Comparison of ENCODE assay signal across 21 cellular contexts in genomic region chr2:54396798-54397197, GRCh38. TPM values are rescaled to one million over a fixed set of nuclear protein-coding genes. Genes with fewer than 3 reads are reported as not detected.
DNase-seq lines count a peak whose midpoint lies in the region; ATAC-seq, FAIRE-seq and TF ChIP-seq lines count a peak whose summit lies in the region.
"Had no signal": no experiment of that assay in that cellular context is flagged by ENCODE, and none has a peak within 500 bp of the region (broad histone marks: within the 10 kb centered on the region; RNA-seq: fewer than 3 reads in every experiment).

No MANE protein-coding gene starts in this region.

- no peak for DNase-seq in HepG2 (ENCODE audit: low spot score)
- no peak for DNase-seq in right lobe of liver
- no peak for DNase-seq in IMR-90
- peak; percentile 32 for DNase-seq in osteoblast (ENCODE audit: insufficient read length, low spot score, missing footprints)
- no peak for DNase-seq in SK-N-DZ (ENCODE audit: low spot score)
- no peak for DNase-seq in iPS-NIHi11 (ENCODE audit: low spot score)
- DNase-seq: 8988T; AML-193; Caco-2; Calu3; CD4-positive, alpha-beta T cell; CD8-positive, alpha-beta T cell; DMS79 treated with DMSO at 0.1 percent for 48 hours; GF-D8 had no signal

- no peak overlapping the region for H2BK20ac ChIP-seq in IMR-90 (ENCODE audit: low read depth, low read length)

- H3K4me2 ChIP-seq in HepG2 (ENCODE audit: low read depth, low read length) = no peak overlapping the region
- no peak overlapping the region for H3K4me2 ChIP-seq in IMR-90 (ENCODE audit: low read depth, low read length)
- no peak overlapping the region for H3K4me2 ChIP-seq in osteoblast (ENCODE audit: insufficient read depth, low read length)

- H3K4ac ChIP-seq in IMR-90 (ENCODE audit: low read depth, low read length) = no peak overlapping the region

- no peak for TF ChIP-seq RAD21 in HepG2 (CRISPR knock-in tag; IDR thresholded peaks at IDR 0.05)
- no peak for TF ChIP-seq RAD21 in IMR-90 (IDR thresholded peaks at IDR 0.05; ENCODE audit: low read length)

- CTCF ChIA-PET in HepG2 (lab: Yijun Ruan, JAX; ENCODE audit: low intra/inter-chr PET ratio, low total read pairs) (no interaction called here), IMR-90 (lab: Yijun Ruan, JAX) (no interaction called here)

- H3K36me3 ChIP-seq in HepG2 (replicated peaks in 1 of 2; ENCODE audit: control insufficient read depth in 1 of 2, insufficient read depth in 2 of 2, low read length in 2 of 2) (no peaks in the 10 kb centered on the region), right lobe of liver (no peaks in the 10 kb centered on the region), IMR-90 (ENCODE audit: control insufficient read depth, insufficient read depth, low read length) (no peaks in the 10 kb centered on the region), osteoblast (ENCODE audit: insufficient read depth, low read length) (no peaks in the 10 kb centered on the region)
- H3K36me3 ChIP-seq: BLaER1 treated with 17β-estradiol and CSF1 and Interleukin-3, amounts not matched to agents 10 nM and 100 nM had no signal

- H3K56ac ChIP-seq in IMR-90 (ENCODE audit: extremely low read depth, insufficient read depth, low read length) = no peak overlapping the region

- in situ Hi-C loops in HepG2 (cut with HindIII; ENCODE audit: extremely low pct_ligation_motif_present, low pct_unique_long_range_greater_than_20kb) = no loop called here
- in situ Hi-C loops in IMR-90 (cut with MboI; ENCODE audit: low sequenced_read_pairs) = no loop called here

- no peak overlapping the region for H3K9ac ChIP-seq in HepG2 (ENCODE audit: insufficient read depth, low read depth, low read length)
- no peak overlapping the region for H3K9ac ChIP-seq in IMR-90 (ENCODE audit: low read depth, low read length)
- H3K9ac ChIP-seq: BLaER1 treated with 17β-estradiol and CSF1 and Interleukin-3, amounts not matched to agents 10 nM and 100 nM had no signal

- ATAC-seq in HepG2 (no peak), right lobe of liver (no peak), IMR-90 (ENCODE audit: low read depth) (no peak)
- ATAC-seq: CD8-positive, alpha-beta T cell had no signal

- H3K79me2 ChIP-seq in HepG2 (ENCODE audit: insufficient read depth, low read length) = no peaks in the 10 kb centered on the region
- H3K79me2 ChIP-seq in osteoblast (ENCODE audit: insufficient read depth, low read length) = no peaks in the 10 kb centered on the region

- WGBS in HepG2 (ENCODE audit: low lambda C conversion rate) = 77% methylated on average over 6 of the region's 6 CpGs
- 87% methylated on average over 6 of the region's 6 CpGs for WGBS in right lobe of liver (ENCODE audit: insufficient coverage, low coverage, low lambda C conversion rate, missing lambda C conversion rate)
- WGBS in IMR-90 (ENCODE audit: extremely low coverage in 2 of 2, insufficient read length in 1 of 2), 2 experiments = 100% methylated on average over 1 of the region's 6 CpGs; no CpG with 5 or more reads in 1 of the 2 experiments

- no peaks in the 10 kb centered on the region for H4K20me1 ChIP-seq in HepG2 (ENCODE audit: insufficient read depth, low read length)
- no peaks in the 10 kb centered on the region for H4K20me1 ChIP-seq in IMR-90 (ENCODE audit: insufficient read depth, low read length)
- no peaks in the 10 kb centered on the region for H4K20me1 ChIP-seq in osteoblast (ENCODE audit: insufficient read depth, low read length)

- no peak overlapping the region for H4K91ac ChIP-seq in IMR-90 (ENCODE audit: insufficient read depth, low read depth, low read length)

- TF ChIP-seq CTCF in HepG2 (CRISPR knock-in tag; IDR thresholded peaks at IDR 0.05) (no peak), right lobe of liver (IDR thresholded peaks at IDR 0.05) (no peak), IMR-90 (conservative IDR thresholded peaks at IDR 0.05; ENCODE audit: low read depth, low read length) (no peak), osteoblast (IDR thresholded peaks at IDR 0.05; ENCODE audit: extremely low read depth, low read depth, low read length) (no peak)

- H3K9me1 ChIP-seq in IMR-90 (ENCODE audit: insufficient read depth, low read length) = no peaks in the 10 kb centered on the region

- no peak overlapping the region for H3K23ac ChIP-seq in IMR-90 (ENCODE audit: low read depth, low read length)

- no peak overlapping the region for H2AK5ac ChIP-seq in IMR-90 (ENCODE audit: low read depth, low read length)

- H3K14ac ChIP-seq in IMR-90 (replicated peaks; ENCODE audit: low read depth, low read length) = no peak overlapping the region

- TF ChIP-seq POLR2A in HepG2 (IDR thresholded peaks at IDR 0.05; ENCODE audit: insufficient read depth in 1 of 2, low read depth in 2 of 2, low read length in 2 of 2) = no peak
- TF ChIP-seq POLR2A in right lobe of liver (IDR thresholded peaks at IDR 0.05) = no peak
- TF ChIP-seq POLR2A in IMR-90 (IDR thresholded peaks at IDR 0.05; ENCODE audit: low read depth, low read length) = no peak

- H3K27ac ChIP-seq in HepG2 (ENCODE audit: extremely low read length, insufficient read depth, low read length) (no peak overlapping the region), right lobe of liver (no peak overlapping the region), IMR-90 (ENCODE audit: insufficient read depth, low read length) (no peak overlapping the region), osteoblast (ENCODE audit: low read depth, low read length) (no peak overlapping the region)
- H3K27ac ChIP-seq: BLaER1 treated with 17β-estradiol and CSF1 and Interleukin-3, amounts not matched to agents 10 nM and 100 nM; C4-2B had no signal

- H4K8ac ChIP-seq in IMR-90 (ENCODE audit: low read depth in 2 of 2, low read length in 2 of 2) = no peak overlapping the region

- H2BK120ac ChIP-seq in IMR-90 (ENCODE audit: low read depth, low read length) = no peak overlapping the region

- no peak for FAIRE-seq in HepG2 (lab: Jason Lieb, UNC)
- FAIRE-seq: A204.1, D721Med, G401.6, GM12891, GM19239 had no signal

- no peak overlapping the region for H2BK15ac ChIP-seq in IMR-90 (ENCODE audit: low read depth, low read length)

- peaks cover 14% of the 10 kb centered on the region for H3K4me1 ChIP-seq in HepG2 (ENCODE audit: insufficient read depth, low read length)
- H3K4me1 ChIP-seq in right lobe of liver = no peaks in the 10 kb centered on the region
- peaks cover 2% of the 10 kb centered on the region for H3K4me1 ChIP-seq in IMR-90 (ENCODE audit: control insufficient read depth, insufficient read depth, low read length)
- H3K4me1 ChIP-seq in osteoblast (ENCODE audit: insufficient read depth, low read length) = peaks cover 7% of the 10 kb centered on the region
- H3K4me1 ChIP-seq: Caco-2 had no signal

- no peak overlapping the region for H4K5ac ChIP-seq in IMR-90 (ENCODE audit: low read depth, low read length)

- H3K4me3 ChIP-seq in HepG2 (replicated peaks in 1 of 3; ENCODE audit: insufficient read depth in 1 of 3, low read depth in 2 of 3, low read length in 3 of 3) (no peak overlapping the region), right lobe of liver (no peak overlapping the region), IMR-90 (ENCODE audit: insufficient read depth, low read depth, low read length) (no peak overlapping the region), osteoblast (ENCODE audit: insufficient read depth, low read length) (no peak overlapping the region)
- H3K4me3 ChIP-seq: BLaER1 treated with 17β-estradiol and CSF1 and Interleukin-3, amounts not matched to agents 10 nM and 100 nM had no signal

- H3K9me3 ChIP-seq in HepG2 (ENCODE audit: low read length) (no peaks in the 10 kb centered on the region), right lobe of liver (no peaks in the 10 kb centered on the region), IMR-90 (ENCODE audit: control insufficient read depth, insufficient read depth, low read length) (no peaks in the 10 kb centered on the region), osteoblast (ENCODE audit: low read depth, low read length) (no peaks in the 10 kb centered on the region)
- H3K9me3 ChIP-seq: Caco-2 had no signal

- POLR2A ChIA-PET in HepG2 (lab: Yijun Ruan, JAX) = no interaction called here
- POLR2A ChIA-PET in IMR-90 (lab: Charles Lee; ENCODE audit: unreplicated experiment) = no interaction called here

- BruUV-seq in HepG2 (replicated peaks; lab: Mats Ljungman, UMichigan) = no TSS peak
- BruUV-seq in IMR-90 (replicated peaks; lab: Mats Ljungman, UMichigan) = no TSS peak

- H2BK5ac ChIP-seq in IMR-90 (ENCODE audit: low read depth, low read length, poor library complexity, severe bottlenecking) = no peak overlapping the region

- H3K79me1 ChIP-seq in IMR-90 (ENCODE audit: low read depth in 1 of 2, low read length in 2 of 2) = no peaks in the 10 kb centered on the region

- intact Hi-C loops in HepG2 (cut with micrococcal nuclease; ENCODE audit: unreplicated experiment) (loop anchor here (10.0 kb wide), 1 partner anchor 1172 kb away; no protein-coding TSS in a partner anchor), right lobe of liver (cut with DNase I) (no loop called here), IMR-90 (cut with micrococcal nuclease) (no loop called here)

- H3K27me3 ChIP-seq in HepG2 (ENCODE audit: control insufficient read depth in 1 of 2, insufficient read depth in 2 of 2, low read length in 2 of 2) (peaks cover 4 to 14% of the 10 kb centered on the region in 2 experiments; a peak in 4 of 5 replicates), right lobe of liver (no peaks in the 10 kb centered on the region), IMR-90 (ENCODE audit: control insufficient read depth, insufficient read depth, low read length) (no peaks in the 10 kb centered on the region), osteoblast (ENCODE audit: insufficient read depth, low read length) (no peaks in the 10 kb centered on the region)

- no peak overlapping the region for H2AFZ ChIP-seq in HepG2 (ENCODE audit: low read length)
- H2AFZ ChIP-seq in IMR-90 (replicated peaks; ENCODE audit: low read length, poor library complexity) = no peak overlapping the region
- H2AFZ ChIP-seq in osteoblast (ENCODE audit: low read length) = no peak overlapping the region

- H2AK9ac ChIP-seq in IMR-90 (replicated peaks; ENCODE audit: low read depth, low read length, poor library complexity) = no peak overlapping the region

- dilution Hi-C loops in IMR-90 (cut with HindIII; ENCODE audit: low sequenced_read_pairs, unreplicated experiment) = no loop called here

- no peak overlapping the region for H3K18ac ChIP-seq in IMR-90 (ENCODE audit: low read depth, low read length)

- no peak for TF ChIP-seq EP300 in HepG2 (IDR thresholded peaks at IDR 0.05; ENCODE audit: low read depth in 2 of 2, low read length in 2 of 2)
- no peak for TF ChIP-seq EP300 in HepG2 (CRISPR knock-in tag; IDR thresholded peaks at IDR 0.05; ENCODE audit: borderline replicate concordance)

RNA-seq across cellular contexts. Expression of gene SPTBN1, which starts 59.3 kb away (rescaled TPM):
- total RNA-seq in HepG2 (2016; rRNA removed; fragmentation: Illumina TruSeq; extraction: Trizol) (139 and 299 TPM in 2 replicates), right lobe of liver (100 to 1,000 TPM; 107 to 315 (median 227) TPM), IMR-90 (2012; rRNA removed) (230 and 241 TPM in 2 replicates), osteoblast (249 and 250 TPM in 2 replicates)
- 7.6 and 9.0 TPM in 2 replicates for total RNA-seq in HepG2 (2016; cell fraction: cytosol; rRNA removed; fragmentation: Illumina TruSeq; extraction: Trizol; ENCODE audit: low read depth)
- 109 and 295 TPM in 2 replicates for total RNA-seq in HepG2 (2016; cell fraction: insoluble cytoplasmic fraction; rRNA removed; fragmentation: Illumina TruSeq; extraction: Trizol)
- 27.1 and 31.5 TPM in 2 replicates for total RNA-seq in HepG2 (2016; cell fraction: membrane; rRNA removed; fragmentation: Illumina TruSeq; extraction: Trizol)
- total RNA-seq in HepG2 (2016; cell fraction: nucleus; rRNA removed; fragmentation: Illumina TruSeq; extraction: Trizol) = 441 and 497 TPM in 2 replicates
- polyA plus RNA-seq in HepG2 (2011; rRNA removed) (123 and 127 TPM in 2 replicates), IMR-90 (2012; rRNA removed) (46.0 and 49.1 TPM in 2 replicates)
- polyA plus RNA-seq in HepG2 (2011; cell fraction: cytosol; rRNA removed) = 37.4 and 38.8 TPM in 2 replicates
- 594 and 623 TPM in 2 replicates for polyA plus RNA-seq in HepG2 (2011; cell fraction: nucleus; rRNA removed)
- polyA plus RNA-seq in HepG2 (2012) = 212 and 223 TPM in 2 replicates
- 3.3 and 4.0 TPM in 2 replicates for polyA plus RNA-seq in HepG2 (2016; cell fraction: cytosol; fragmentation: Illumina TruSeq; extraction: Trizol; ENCODE audit: low read depth)
- polyA plus RNA-seq in HepG2 (2016; cell fraction: insoluble cytoplasmic fraction; fragmentation: Illumina TruSeq; extraction: Trizol; ENCODE audit: low read depth) = 55.3 and 74.4 TPM in 2 replicates
- 9.0 and 11.0 TPM in 2 replicates for polyA plus RNA-seq in HepG2 (2016; cell fraction: membrane; fragmentation: Illumina TruSeq; extraction: Trizol; ENCODE audit: low read depth)
- 381 and 401 TPM in 2 replicates for polyA plus RNA-seq in HepG2 (2016; cell fraction: nucleus; fragmentation: Illumina TruSeq; extraction: Trizol; ENCODE audit: insufficient read depth, low read depth)
- polyA minus RNA-seq in HepG2 (2011; rRNA and poly(A)+ RNA removed; ENCODE audit: low replicate concordance) = 53.9 and 245 TPM in 2 replicates
- polyA minus RNA-seq in HepG2 (2011; cell fraction: cytosol; rRNA and poly(A)+ RNA removed) = 129 and 133 TPM in 2 replicates
- polyA minus RNA-seq in HepG2 (2011; cell fraction: nucleus; rRNA and poly(A)+ RNA removed) = 957 and 1,039 TPM in 2 replicates
- 12.4 and 14.0 TPM in 2 replicates for polyA plus RNA-seq in IMR-90 (2012; cell fraction: cytosol; rRNA removed)
- 94.7 and 199 TPM in 2 replicates for polyA plus RNA-seq in IMR-90 (2012; cell fraction: nucleus; rRNA removed; ENCODE audit: low replicate concordance)
- polyA plus RNA-seq in SK-N-DZ (2014; cell fraction: cytosol; rRNA removed) = 45.3 and 49.7 TPM in 2 replicates
- polyA plus RNA-seq in SK-N-DZ (2014; cell fraction: nucleus; rRNA removed) = 44.3 and 68.7 TPM in 2 replicates
